21 cellular contexts compared by ENCODE assay signal in the genomic region with DNA sequence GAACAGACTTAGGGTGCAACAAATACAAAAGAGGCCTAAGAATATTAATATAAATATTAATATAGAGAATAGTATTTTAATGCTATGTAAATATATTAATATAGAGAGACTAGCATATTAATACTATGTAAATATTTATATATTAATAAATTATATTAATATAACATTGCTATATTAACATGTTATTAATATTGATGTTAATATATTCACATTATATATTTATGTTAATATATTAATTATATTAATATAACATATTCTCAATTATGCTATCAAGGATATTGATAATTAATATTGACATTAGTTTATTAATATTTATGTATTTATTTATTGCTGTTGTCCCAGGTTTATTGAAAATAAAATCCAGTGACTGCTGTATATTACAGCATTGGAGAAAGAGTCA. TPM values are rescaled to one million over a fixed set of nuclear protein-coding genes. Genes with fewer than 3 reads are reported as not detected.
"Had no signal": no experiment of that assay in that cellular context is flagged by ENCODE, and none has a peak within 500 bp of the region (broad histone marks: within the 10 kb centered on the region; RNA-seq: fewer than 3 reads in every experiment).

No MANE protein-coding gene starts in this region.

- H3K27ac ChIP-seq: SJCRH30 had no signal

- H3K4me1 ChIP-seq: SJCRH30 had no signal

- H3K4me3 ChIP-seq: MG63, SJCRH30 had no signal

- ATAC-seq: Right ventricle myocardium inferior, SK-N-SH treated with all-trans-retinoic acid at 6 μM for 48 hours had no signal

- H3K27me3 ChIP-seq: MG63, SJCRH30 had no signal

- DNase-seq: Karpas-422, KG1, MG63, NCI-H1092 treated with DMSO at 0.1 percent for 48 hours, NCI-H1436, NCI-H187, NCI-H2029, NCI-H2081 treated with DMSO at 0.1 percent for 48 hours, NCI-H2171, NCI-H226, NCI-H446, NCI-H510A, NCI-H524 treated with DMSO at 0.1 percent for 48 hours, NCI-H69, NCI-H774, SHP77 treated with DMSO at 0.1 percent for 48 hours, SJCRH30 had no signal

- H3K9me3 ChIP-seq: MG63, SJCRH30 had no signal

- H3K36me3 ChIP-seq: MG63, SJCRH30 had no signal

RNA-seq across cellular contexts. Expression of gene MAS1L, which starts 1.1 kb away (rescaled TPM):
- total RNA-seq: HT-29, Right ventricle myocardium inferior, RPMI7951, SJCRH30 had no signal

RNA-seq across cellular contexts. Expression of gene OR2H1, which starts 31.9 kb away (rescaled TPM):
- total RNA-seq: HT-29, Right ventricle myocardium inferior, RPMI7951, SJCRH30 had no signal

RNA-seq across cellular contexts. Expression of gene OR11A1, which starts 32.0 kb away (rescaled TPM):
- total RNA-seq: HT-29, Right ventricle myocardium inferior, RPMI7951, SJCRH30 had no signal

RNA-seq across cellular contexts. Expression of gene OR10C1, which starts 49.8 kb away (rescaled TPM):
- total RNA-seq: HT-29, Right ventricle myocardium inferior, RPMI7951, SJCRH30 had no signal
